In the genomic region with DNA sequence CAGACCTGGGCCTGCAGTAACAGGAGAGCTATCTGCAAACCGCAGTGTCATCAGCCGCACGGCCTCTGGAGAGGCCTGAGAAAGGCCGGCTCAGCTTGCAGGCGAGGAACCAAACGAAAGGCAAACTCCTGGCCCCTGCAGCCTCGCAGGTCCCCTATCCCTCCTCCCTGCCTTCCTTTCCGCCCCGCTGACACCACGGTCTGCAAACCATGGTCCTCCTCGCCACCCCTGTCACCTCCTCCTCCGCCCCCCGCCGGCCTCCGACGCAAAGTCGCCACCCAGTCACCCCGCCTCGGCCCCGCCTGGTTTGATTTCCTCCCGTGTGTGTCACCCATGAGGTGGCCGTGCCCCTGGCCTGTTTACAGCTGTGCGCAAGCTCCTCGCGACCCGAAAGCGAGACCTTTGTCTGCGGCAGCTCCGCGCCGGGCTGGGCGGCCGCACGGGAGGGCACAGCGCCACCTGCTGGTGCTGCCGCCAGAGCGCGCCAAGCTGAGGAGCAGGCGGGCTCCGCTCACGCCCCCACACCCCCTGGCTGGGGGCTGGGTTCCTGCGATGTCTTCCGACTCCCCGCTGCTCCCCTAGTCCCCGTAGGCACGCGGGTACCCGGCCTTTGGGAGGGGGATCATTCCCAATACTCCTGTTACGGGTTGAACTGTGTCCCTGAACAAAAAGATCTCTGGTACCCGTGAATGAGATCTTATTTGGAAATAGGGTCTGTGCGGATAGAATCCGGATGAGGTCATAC, we compare ENCODE assay signal across 8 cellular contexts. TPM values are rescaled to one million over a fixed set of nuclear protein-coding genes. Genes with fewer than 3 reads are reported as not detected.
DNase-seq lines count a peak whose midpoint lies in the region; ATAC-seq and TF ChIP-seq lines count a peak whose summit lies in the region.

No MANE protein-coding gene starts in this region.

- H3K27ac ChIP-seq in RWPE1 = peak overlapping the region; percentile 94
- H3K27ac ChIP-seq in foreskin keratinocyte = no peak overlapping the region
- H3K27ac ChIP-seq in testis = no peak overlapping the region

- POLR2A ChIA-PET in RWPE1 (lab: Yijun Ruan, JAX; ENCODE audit: low non-redundant PET) = interaction anchor here (1.0 kb wide), 1 partner anchor 114 kb away, joined by 3 read pairs; a partner anchor contains a TSS

- TF ChIP-seq CTCF in RWPE1 (conservative IDR thresholded peaks at IDR 0.05; ENCODE audit: low read depth) = peak; percentile 100
- peak; percentile 97 for TF ChIP-seq CTCF in foreskin keratinocyte (conservative IDR thresholded peaks at IDR 0.05)
- TF ChIP-seq CTCF in testis (IDR thresholded peaks at IDR 0.05) = peak; percentile 97 to 99 (median 97)

- H3K4me3 ChIP-seq in testis = peak overlapping the region; percentile 31 to 32

- CTCF ChIA-PET in RWPE1 (lab: Yijun Ruan, JAX) = interaction anchor here (0.5 to 3.0 kb wide), 38 partner anchors 9 to 142 kb away, joined by 3 to 71 read pairs (median 6); a partner anchor contains a TSS

- H3K36me3 ChIP-seq in testis (ENCODE audit: low read depth, missing control alignments) = no peaks in the 10 kb centered on the region

- no peak for TF ChIP-seq POLR2A in testis (IDR thresholded peaks at IDR 0.05)

- 4 to 8% methylated on average over 40 to 51 of the region's 52 CpGs for WGBS in testis, 2 donors

- no peaks in the 10 kb centered on the region for H3K9me3 ChIP-seq in testis

- DNase-seq in C1 segment of cervical spinal cord (lab: John Stamatoyannopoulos, UW) (peak in 12 of 14 donors; percentile 46 to 88 (median 70)), HUDEP-2 (lab: John Stamatoyannopoulos, UW; ENCODE audit: unreplicated experiment in 76 of 76) (peak in 70 of 76 experiments; percentile 22 to 85 (median 69)), RWPE1 (ENCODE audit: low spot score) (peak; percentile 91), foreskin keratinocyte (no peak), occipital lobe (lab: John Stamatoyannopoulos, UW) (peak; percentile 74), testis (peak; percentile 84)
- DNase-seq in activated T-helper 9 cell treated with anti-CD3 and anti-CD28 coated beads, Interleukin-2, amount 50 U/mL, for 16 hours (ENCODE audit: low read depth) = peak; percentile 80

- intact Hi-C loops in testis (cut with DNase I; ENCODE audit: low total_unique reads) = loop anchor here (2.0 to 10.0 kb wide), 2 partner anchors 42 to 110 kb away; a partner anchor contains a TSS

- H3K27me3 ChIP-seq in foreskin keratinocyte (no peaks in the 10 kb centered on the region), testis (no peaks in the 10 kb centered on the region)

- ATAC-seq in GM19324 (IDR thresholded peaks at IDR 0.05; ENCODE audit: low FRiP score, unreplicated experiment) (peak; percentile 47), foreskin keratinocyte (peak; percentile 27)

- H3K4me1 ChIP-seq in foreskin keratinocyte (no peaks in the 10 kb centered on the region), testis (peaks cover 26% of the 10 kb centered on the region)

RNA-seq across cellular contexts. Expression of a gene that starts 19.4 kb away (rescaled TPM):
- 1.7 and 3.0 TPM in 2 replicates for total RNA-seq in foreskin keratinocyte
- polyA plus RNA-seq in foreskin keratinocyte = 1.5 and 3.0 TPM in 2 replicates
- total RNA-seq in occipital lobe = 8.1 TPM
- 10 to 100 TPM in 1 of 2 donors, 1 to 10 TPM in 1; 5.6 to 11.2 TPM for total RNA-seq in testis
- 4.0 TPM for polyA plus RNA-seq in testis (ENCODE audit: insufficient read depth, low read depth, low replicate concordance)

RNA-seq across cellular contexts. Expression of a gene that starts 23.3 kb away (rescaled TPM):
- total RNA-seq in foreskin keratinocyte = 15.9 and 18.0 TPM in 2 replicates
- 11.9 and 12.7 TPM in 2 replicates for polyA plus RNA-seq in foreskin keratinocyte
- 95.8 TPM for total RNA-seq in occipital lobe
- total RNA-seq in testis = 10 to 100 TPM; 32.5 to 42.4 TPM
- polyA plus RNA-seq in testis (ENCODE audit: insufficient read depth, low read depth, low replicate concordance) = 23.0 TPM

Comparison
In these comparisons a context has a peak if more than half of its experiments do, and no peak if none do; other contexts are left out.
1. DNase-seq: peak in C1 segment of cervical spinal cord (12 of 14), HUDEP-2 (70 of 76), RWPE1 (single experiment), activated T-helper 9 cell treated with anti-CD3 and anti-CD28 coated beads, Interleukin-2, amount 50 U/mL, for 16 hours (single experiment), occipital lobe (single experiment) and testis (single experiment); none in foreskin keratinocyte (0 of 2).
2. Peak in every context shown above with its lines, with median percentiles within 50 percentile points of each other: CTCF ChIP-seq.